Comparison of ENCODE assay signal across 20 cellular contexts in genomic region chr1:215397106-215397505, GRCh38.
"Had no signal": no experiment of that assay in that cellular context is flagged by ENCODE, and none has a peak within 500 bp of the region (broad histone marks: within the 10 kb centered on the region; RNA-seq: fewer than 3 reads in every experiment).

No MANE protein-coding gene starts in this region.

- H3K27me3 ChIP-seq: dorsolateral prefrontal cortex, gastroesophageal sphincter, left lung, neural progenitor cell, ovary, right atrium auricular region, sigmoid colon, testis, transverse colon had no signal

- H3K36me3 ChIP-seq: gastroesophageal sphincter, left lung, lower lobe of right lung, neural progenitor cell, ovary, right atrium auricular region, sigmoid colon, transverse colon had no signal

- H3K4me3 ChIP-seq: dorsolateral prefrontal cortex, gastroesophageal sphincter, left lung, lower lobe of right lung, neural progenitor cell, ovary, right atrium auricular region, sigmoid colon, skin epidermis, testis, transverse colon had no signal

- H3K4me2 ChIP-seq: neural progenitor cell had no signal

- H3K4me1 ChIP-seq: gastroesophageal sphincter, left lung, lower lobe of right lung, neural progenitor cell, right atrium auricular region, sigmoid colon, testis, transverse colon had no signal

- H2AFZ ChIP-seq: neural progenitor cell had no signal

- H3K9me3 ChIP-seq: lower lobe of right lung, ovary, right atrium auricular region, sigmoid colon, testis, transverse colon had no signal

- H3K9ac ChIP-seq: neural progenitor cell had no signal

- DNase-seq: cortex of kidney; dorsolateral prefrontal cortex; effector CD8-positive, alpha-beta T cell; glutamatergic neuron; left lung; lower lobe of right lung; midbrain; nucleus accumbens; ovary; sigmoid colon; stimulated activated CD4-positive, alpha-beta T cell treated with anti-CD3 and anti-CD28 coated beads, Interleukin-2, amount 100 ng/mL, for 24 hours; stimulated activated CD4-positive, alpha-beta T cell treated with anti-CD3 and anti-CD28 coated beads, Interleukin-4, amount 100 ng/mL, for 4 hours; stimulated activated naive B cell treated with anti-CD40 and anti-IgM and Interleukin-4, amounts not matched to agents 10 μg/mL and 1 μg/mL and 100 μg/mL, for 72 hours; stimulated activated naive CD8-positive, alpha-beta T cell treated with anti-CD3 and anti-CD28 coated beads, Interleukin-15, amount 100 ng/mL, for 72 hours; testis; transverse colon had no signal

- H3K27ac ChIP-seq: dorsolateral prefrontal cortex, gastroesophageal sphincter, left lung, lower lobe of right lung, neural progenitor cell, ovary, right atrium auricular region, sigmoid colon, skin epidermis, testis, transverse colon had no signal
